15 cellular contexts compared by ENCODE assay signal in the genomic region with DNA sequence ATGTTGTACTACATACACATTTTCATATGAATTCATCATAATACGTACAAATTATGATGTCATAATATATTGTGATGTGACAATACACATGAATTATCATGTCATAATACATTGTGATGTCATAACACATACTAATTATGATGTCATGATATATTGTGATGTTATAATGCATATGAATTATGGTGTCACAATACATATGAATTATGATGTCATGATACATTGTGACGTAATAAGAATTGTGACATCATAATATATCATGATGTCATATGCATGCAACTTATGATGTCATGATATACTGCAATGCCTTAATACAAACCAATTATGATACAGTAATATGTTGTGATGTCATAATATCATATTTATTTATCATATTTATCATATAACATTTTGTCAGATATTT.
DNase-seq lines count a peak whose midpoint lies in the region; ATAC-seq, FAIRE-seq and TF ChIP-seq lines count a peak whose summit lies in the region.
"Had no signal": no experiment of that assay in that cellular context is flagged by ENCODE, and none has a peak within 500 bp of the region (broad histone marks: within the 10 kb centered on the region; RNA-seq: fewer than 3 reads in every experiment).

No MANE protein-coding gene starts in this region.

- POLR2A ChIA-PET in MCF 10A (lab: Yijun Ruan, JAX), result no interaction called here
- POLR2A ChIA-PET in K562 (lab: Yijun Ruan, JAX), result no interaction called here

- H2AFZ ChIP-seq in mammary epithelial cell (ENCODE audit: low read depth, low read length) (no peak overlapping the region), K562 (ENCODE audit: low read depth, low read length) (no peak overlapping the region)

- H3K9me3 Mint-ChIP-seq in MCF 10A (ENCODE audit: unreplicated experiment), result peaks cover 11% of the 10 kb centered on the region

- dilution Hi-C loops in mammary epithelial cell (cut with HindIII; ENCODE audit: low sequenced_read_pairs), result no loop called here

- TF ChIP-seq CTCF in MCF 10A (IDR thresholded peaks at IDR 0.05; ENCODE audit: unreplicated experiment) (no peak), mammary epithelial cell (conservative IDR thresholded peaks at IDR 0.05 in 1 of 2, IDR thresholded peaks at IDR 0.05 in 1 of 2; ENCODE audit: extremely low read depth in 1 of 2, insufficient read depth in 1 of 2, low read depth in 1 of 2, low read length in 2 of 2) (no peak), K562 (IDR thresholded peaks at IDR 0.05 in 2 of 3, conservative IDR thresholded peaks at IDR 0.05 in 1 of 3; ENCODE audit: insufficient read depth in 2 of 3, low read depth in 1 of 3, low read length in 3 of 3) (no peak)

- H3K4me3 ChIP-seq in mammary epithelial cell (replicated peaks in 1 of 3; ENCODE audit: insufficient read depth in 1 of 3, low read depth in 2 of 3, low read length in 3 of 3), result no peak overlapping the region
- H3K4me3 ChIP-seq in K562, result no peak overlapping the region

- 87% methylated on average over 2 of the region's 2 CpGs for WGBS in mammary epithelial cell (ENCODE audit: low coverage, missing lambda C conversion rate)
- WGBS in K562 (ENCODE audit: insufficient coverage, low coverage, missing lambda C conversion rate), result 2% methylated on average over 2 of the region's 2 CpGs

- H3K9ac ChIP-seq in mammary epithelial cell (ENCODE audit: insufficient read depth, low read length) (no peak overlapping the region), K562 (ENCODE audit: insufficient read depth in 1 of 2, low read depth in 2 of 2, low read length in 2 of 2) (no peak overlapping the region)

- no peaks in the 10 kb centered on the region for H4K20me1 ChIP-seq in mammary epithelial cell (ENCODE audit: insufficient read depth, low read length)
- H4K20me1 ChIP-seq in K562 (replicated peaks; ENCODE audit: control insufficient read depth, insufficient read depth, low read length), result no peaks in the 10 kb centered on the region

- no peaks in the 10 kb centered on the region for H3K36me3 Mint-ChIP-seq in MCF 10A (ENCODE audit: insufficient read depth, unreplicated experiment)
- no peaks in the 10 kb centered on the region for H3K36me3 Mint-ChIP-seq in T-helper 17 cell (ENCODE audit: low read depth)

- BruUV-seq in MCF 10A (replicated peaks; lab: Mats Ljungman, UMichigan) (no TSS peak), mammary epithelial cell (replicated peaks; lab: Mats Ljungman, UMichigan) (no TSS peak), K562 (replicated peaks; lab: Mats Ljungman, UMichigan) (no TSS peak)

- CTCF ChIA-PET in MCF 10A (lab: Yijun Ruan, JAX), result no interaction called here
- CTCF ChIA-PET in mammary epithelial cell (lab: Charles Lee; ENCODE audit: low non-redundant PET), result no interaction called here
- CTCF ChIA-PET in K562 (lab: Yijun Ruan, JAX; ENCODE audit: low intra/inter-chr PET ratio), result no interaction called here

- H3K9me3 ChIP-seq in mammary epithelial cell (replicated peaks; ENCODE audit: insufficient read depth, low read length) (peaks cover 12% of the 10 kb centered on the region), K562 (replicated peaks; ENCODE audit: control insufficient read depth, insufficient read depth, low read depth, low read length) (no peaks in the 10 kb centered on the region), T-helper 17 cell (ENCODE audit: control insufficient read depth, low read length, poor library complexity, severe bottlenecking) (no peaks in the 10 kb centered on the region)

- TF ChIP-seq RAD21 in K562 (CRISPR knock-in tag; conservative IDR thresholded peaks at IDR 0.05 in 1 of 2, IDR thresholded peaks at IDR 0.05 in 1 of 2), result no peak

- in situ Hi-C loops in mammary epithelial cell (cut with MboI; ENCODE audit: low sequenced_read_pairs in 2 of 2), result no loop called here
- in situ Hi-C loops in K562 (cut with MboI), result no loop called here
- in situ Hi-C loops in G401 (cut with HindIII; ENCODE audit: low sequenced_read_pairs), result no loop called here

- ATAC-seq in K562 (no peak), T-helper 17 cell (no peak)

- H3K4me1 ChIP-seq in mammary epithelial cell (ENCODE audit: insufficient read depth, low read length) (no peaks in the 10 kb centered on the region), K562 (replicated peaks in 1 of 2; ENCODE audit: control insufficient read depth in 2 of 2, insufficient read depth in 2 of 2, low read length in 2 of 2) (no peaks in the 10 kb centered on the region)

- no peaks in the 10 kb centered on the region for H3K27me3 ChIP-seq in mammary epithelial cell (ENCODE audit: insufficient read depth, low read length)
- no peaks in the 10 kb centered on the region for H3K27me3 ChIP-seq in K562 (ENCODE audit: control insufficient read depth in 2 of 2, insufficient read depth in 2 of 2, low read length in 2 of 2)

- H3K9me1 ChIP-seq in K562 (ENCODE audit: control insufficient read depth, insufficient read depth, low read length), result no peaks in the 10 kb centered on the region

- no peak overlapping the region for H3K27ac Mint-ChIP-seq in MCF 10A (ENCODE audit: low read depth, unreplicated experiment)
- H3K27ac Mint-ChIP-seq in T-helper 17 cell, result no peak overlapping the region

- TF ChIP-seq POLR2A in K562 (conservative IDR thresholded peaks at IDR 0.05), result no peak

- H3K4me3 Mint-ChIP-seq in MCF 10A (ENCODE audit: unreplicated experiment) (no peak overlapping the region), T-helper 17 cell (no peak overlapping the region)
- H3K4me3 Mint-ChIP-seq: CD4-positive, alpha-beta memory T cell had no signal

- no peak for TF ChIP-seq EP300 in K562 (IDR thresholded peaks at IDR 0.05; ENCODE audit: low read length)

- no peak for FAIRE-seq in K562 (lab: Jason Lieb, UNC)
- FAIRE-seq: D721Med, GM18507 had no signal

- H3K79me2 ChIP-seq in mammary epithelial cell (ENCODE audit: insufficient read depth, low read length), result no peaks in the 10 kb centered on the region
- no peaks in the 10 kb centered on the region for H3K79me2 ChIP-seq in K562 (ENCODE audit: control insufficient read depth, insufficient read depth, low read length)

- H3K27me3 Mint-ChIP-seq in MCF 10A (ENCODE audit: insufficient read depth, unreplicated experiment) (no peaks in the 10 kb centered on the region), T-helper 17 cell (no peaks in the 10 kb centered on the region)
- H3K27me3 Mint-ChIP-seq: CD4-positive, alpha-beta memory T cell had no signal

- DNase-seq in MCF 10A (ENCODE audit: unreplicated experiment), result peak; percentile 0
- no peak for DNase-seq in mammary epithelial cell
- peak; percentile 1 for DNase-seq in LHCN-M2 (ENCODE audit: low read depth)
- no peak for DNase-seq in K562 (ENCODE audit: extremely low read depth in 1 of 4, low spot score in 3 of 4)
- DNase-seq in C1 segment of cervical spinal cord (lab: John Stamatoyannopoulos, UW), result no peak
- DNase-seq in G401 (ENCODE audit: low spot score), result no peak
- no peak for DNase-seq in DMS153 treated with DMSO at 0.1 percent for 48 hours (lab: John Stamatoyannopoulos, UW; ENCODE audit: unreplicated experiment)
- DNase-seq in T-helper 17 cell, result no peak
- DNase-seq: CD4-positive, alpha-beta memory T cell; H7; NCI-H1092; NCI-H1694; SHP77 treated with DMSO at 0.1 percent for 48 hours had no signal

- H3K4me1 Mint-ChIP-seq in MCF 10A (ENCODE audit: insufficient read depth, unreplicated experiment) (no peaks in the 10 kb centered on the region), T-helper 17 cell (no peaks in the 10 kb centered on the region)
- H3K4me1 Mint-ChIP-seq: CD4-positive, alpha-beta memory T cell had no signal

- no peak overlapping the region for H3K4me2 ChIP-seq in mammary epithelial cell (ENCODE audit: insufficient read depth, low read depth, low read length)
- H3K4me2 ChIP-seq in K562 (ENCODE audit: insufficient read depth, low read length), result no peak overlapping the region

- intact Hi-C loops in MCF 10A (cut with micrococcal nuclease) (no loop called here), mammary epithelial cell (cut with micrococcal nuclease) (no loop called here), K562 (cut with micrococcal nuclease) (no loop called here)

- H3K36me3 ChIP-seq in mammary epithelial cell (ENCODE audit: insufficient read depth, low read length), result no peaks in the 10 kb centered on the region
- no peaks in the 10 kb centered on the region for H3K36me3 ChIP-seq in K562 (ENCODE audit: control insufficient read depth, insufficient read depth, low read length)

- no peak overlapping the region for H3K27ac ChIP-seq in mammary epithelial cell (ENCODE audit: insufficient read depth, low read depth, low read length)
- no peak overlapping the region for H3K27ac ChIP-seq in K562 (ENCODE audit: extremely low read depth, low read depth, low read length)

TF ChIP-seq in K562, 482 proteins besides CTCF, POLR2A, EP300 and RAD21 (continues in another document):
- TF ChIP-seq NCOA1 (IDR thresholded peaks at IDR 0.05; ENCODE audit: low read depth) (peak; percentile 89), TBL1XR1 (IDR thresholded peaks at IDR 0.05; ENCODE audit: low read length in 2 of 2) (peak in 1 of 2 experiments; percentile 10; a peak in 1 of 4 replicates), KHSRP (IDR thresholded peaks at IDR 0.05) (peak; percentile 54; the same call in 1 of the 2 replicates), CEBPG (CRISPR knock-in tag; IDR thresholded peaks at IDR 0.05) (no peak), CEBPG (tag; conservative IDR thresholded peaks at IDR 0.05 in 1 of 2, IDR thresholded peaks at IDR 0.05 in 1 of 2) (peak; percentile 76 to 85), THAP12 (CRISPR knock-in tag; IDR thresholded peaks at IDR 0.05) (no peak), DDX20 (tag; IDR thresholded peaks at IDR 0.05; ENCODE audit: low read depth) (no peak), ESRRB (CRISPR knock-in tag; IDR thresholded peaks at IDR 0.05; ENCODE audit: borderline replicate concordance) (no peak), JUNB (CRISPR knock-in tag; conservative IDR thresholded peaks at IDR 0.05) (peak; percentile 86)

Comparison
In these comparisons a context has a peak if more than half of its experiments do, and no peak if none do; other contexts are left out.
1. DNase-seq: peak in MCF 10A (single experiment) and LHCN-M2 (single experiment); none in mammary epithelial cell (single experiment), K562 (0 of 4), C1 segment of cervical spinal cord (0 of 14), G401 (single experiment), DMS153 treated with DMSO at 0.1 percent for 48 hours (single experiment) and T-helper 17 cell (0 of 3).